In the genomic region with DNA sequence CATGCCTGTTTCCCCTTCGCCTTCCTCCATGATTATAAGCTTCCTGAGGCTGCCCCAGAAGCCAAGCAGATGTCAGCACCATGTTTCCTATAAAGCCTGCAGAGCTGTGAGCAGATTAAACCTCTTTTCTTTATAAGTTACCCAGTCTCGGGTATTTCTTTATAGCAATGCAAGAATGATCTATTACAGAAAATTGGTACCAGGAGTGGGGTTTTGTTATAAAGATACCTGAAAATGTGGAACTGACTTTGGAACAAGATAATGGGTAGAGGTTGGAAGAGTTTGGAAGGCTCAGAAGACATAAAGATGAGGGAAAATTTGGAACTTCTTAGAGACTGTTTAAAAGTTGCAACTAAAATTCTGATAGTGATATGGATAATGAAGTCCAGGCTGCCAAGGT, we compare ENCODE assay signal across 29 cellular contexts.
"Had no signal": no experiment of that assay in that cellular context is flagged by ENCODE, and none has a peak within 500 bp of the region (broad histone marks: within the 10 kb centered on the region; RNA-seq: fewer than 3 reads in every experiment).

No MANE protein-coding gene starts in this region.

- H3K27ac Mint-ChIP-seq: dendritic cell treated with granulocyte-macrophage colony-stimulating factor and Interleukin-4, amounts not matched to agents 40 ng/mL and 50 ng/mL, for 4 days; effector memory CD8-positive, alpha-beta T cell had no signal

- H3K4me3 Mint-ChIP-seq: dendritic cell treated with granulocyte-macrophage colony-stimulating factor and Interleukin-4, amounts not matched to agents 40 ng/mL and 50 ng/mL, for 4 days; effector memory CD8-positive, alpha-beta T cell had no signal

- H3K9me3 ChIP-seq: colonic mucosa, gastrocnemius medialis had no signal

- H3K27me3 ChIP-seq: colonic mucosa, dorsolateral prefrontal cortex, esophagus muscularis mucosa, esophagus squamous epithelium, foreskin keratinocyte, gastrocnemius medialis, gastroesophageal sphincter, heart left ventricle, heart right ventricle, hepatocyte had no signal

- H3K27ac ChIP-seq: colonic mucosa, coronary artery, dorsolateral prefrontal cortex, epithelial cell of prostate, esophagus muscularis mucosa, esophagus squamous epithelium, foreskin keratinocyte, gastrocnemius medialis, gastroesophageal sphincter, heart left ventricle, heart right ventricle, hepatocyte had no signal

- H3K79me2 ChIP-seq: hepatocyte had no signal

- DNase-seq: colonic mucosa; cortex of kidney; dermis blood vessel endothelial cell; dorsolateral prefrontal cortex; effector CD4-positive, alpha-beta T cell; effector CD8-positive, alpha-beta T cell; effector memory CD4-positive, alpha-beta T cell; effector memory CD8-positive, alpha-beta T cell; erythroblast; esophagus squamous epithelium; foreskin fibroblast; foreskin keratinocyte; foreskin melanocyte; gastrocnemius medialis; glutamatergic neuron; head of caudate nucleus; heart left ventricle; heart right ventricle had no signal

- FAIRE-seq: colon, endometrium, endothelial cell of umbilical vein, frontal cortex had no signal

- H3K4me1 ChIP-seq: colonic mucosa had no signal

- H3K4me2 ChIP-seq: hepatocyte had no signal

- H2AFZ ChIP-seq: hepatocyte had no signal

- ATAC-seq: effector memory CD8-positive, alpha-beta T cell; esophagus mucosa; foreskin keratinocyte; gastrocnemius medialis; gastroesophageal sphincter; heart left ventricle; heart right ventricle had no signal

- H3K27me3 Mint-ChIP-seq: effector memory CD8-positive, alpha-beta T cell had no signal

- H3K4me3 ChIP-seq: colonic mucosa, coronary artery, dorsolateral prefrontal cortex, esophagus muscularis mucosa, esophagus squamous epithelium, gastrocnemius medialis, gastroesophageal sphincter, heart left ventricle, heart right ventricle, hepatocyte had no signal

- H3K36me3 ChIP-seq: colonic mucosa, esophagus muscularis mucosa, esophagus squamous epithelium, gastrocnemius medialis, gastroesophageal sphincter, heart left ventricle, heart right ventricle had no signal
